Comparison of ENCODE assay signal across 8 cellular contexts in genomic region chr10:5442056-5442989, GRCh38. TPM values are rescaled to one million over a fixed set of nuclear protein-coding genes. Genes with fewer than 3 reads are reported as not detected.
DNase-seq lines count a peak whose midpoint lies in the region; ATAC-seq and TF ChIP-seq lines count a peak whose summit lies in the region.

No MANE protein-coding gene starts in this region.

- H3K4me3 ChIP-seq in heart right ventricle (no peak overlapping the region), WERI-Rb-1 (ENCODE audit: low read depth, low read length) (no peak overlapping the region)

- ATAC-seq in heart right ventricle (no peak), left ventricle myocardium superior (no peak)

- H3K27me3 ChIP-seq in heart right ventricle, result no peaks in the 10 kb centered on the region
- no peaks in the 10 kb centered on the region for H3K27me3 ChIP-seq in WERI-Rb-1 (ENCODE audit: insufficient read depth, low read depth, severe bottlenecking)

- peak; percentile 62 to 90 (median 79) for TF ChIP-seq CTCF in heart right ventricle (IDR thresholded peaks at IDR 0.05)
- 0 out of 2 replicates have a peak, but pooled peaks have one; percentile 16 for TF ChIP-seq CTCF in WERI-Rb-1 (IDR thresholded peaks at IDR 0.05; ENCODE audit: low read depth, low read length)

- DNase-seq in heart right ventricle (peak in 1 of 2 donors; percentile 54), left ventricle myocardium superior (no peak), NCI-H1048 (lab: John Stamatoyannopoulos, UW) (peak; percentile 36), WERI-Rb-1 (no peak), foreskin melanocyte (peak; percentile 29), retina (peak; percentile 31), H4 (ENCODE audit: low spot score) (no peak)
- DNase-seq in activated CD8-positive, alpha-beta memory T cell treated with anti-CD3 and anti-CD28 coated beads, Interleukin-2, amount 50 U/mL, for 4 hours, result no peak

- 67 to 71% methylated on average over 9 of the region's 9 CpGs for WGBS in heart right ventricle, 2 donors

- H3K36me3 ChIP-seq in heart right ventricle (no peaks in the 10 kb centered on the region), WERI-Rb-1 (no peaks in the 10 kb centered on the region)

- H3K9me3 ChIP-seq in heart right ventricle (no peaks in the 10 kb centered on the region), WERI-Rb-1 (ENCODE audit: severe bottlenecking) (no peaks in the 10 kb centered on the region)

- peaks cover 0 to 19% (median 7%) of the 10 kb centered on the region in 9 donors for H3K4me1 ChIP-seq in heart right ventricle

- intact Hi-C loops in heart right ventricle (cut with DNase I) (loop anchor here in 7 of 10 donors (1.0 to 10.0 kb wide), 5 partner anchors 95 to 432 kb away; no protein-coding TSS in a partner anchor), left ventricle myocardium superior (cut with micrococcal nuclease) (loop anchor here (2.0 kb wide), 1 partner anchor 180 kb away; no protein-coding TSS in a partner anchor)

- H3K27ac ChIP-seq in heart right ventricle (no peak overlapping the region), WERI-Rb-1 (no peak overlapping the region)

RNA-seq across cellular contexts. Expression of gene NET1, which starts 30.0 kb away (rescaled TPM):
- 10 to 100 TPM; 13.4 to 22.6 (median 17.6) TPM for total RNA-seq in heart right ventricle
- polyA plus RNA-seq in heart right ventricle, result 1 to 10 TPM; 6.0 to 9.3 TPM
- 16.5 TPM for total RNA-seq in left ventricle myocardium superior
- 12.6 and 13.0 TPM in 2 replicates for total RNA-seq in H4 (2014; rRNA removed; shearing (Covaris generic))

RNA-seq across cellular contexts. Expression of gene TUBAL3, which starts 37.7 kb away (rescaled TPM):
- total RNA-seq in heart right ventricle, result under 1 TPM in 7 of 10 donors, not detected in 3; 0.14 to 0.72 (median 0.17) TPM
- polyA plus RNA-seq in heart right ventricle, result under 1 TPM; 0.23 to 0.51 TPM
- 0.12 TPM for total RNA-seq in left ventricle myocardium superior
- 0.25 TPM in 1 of 2 replicates, not detected in the other for total RNA-seq in H4 (2014; rRNA removed; shearing (Covaris generic))

RNA-seq across cellular contexts. Expression of gene CALML5, which starts 57.0 kb away (rescaled TPM):
- total RNA-seq in heart right ventricle (not detected), left ventricle myocardium superior (not detected)
- polyA plus RNA-seq in heart right ventricle, result not detected
- total RNA-seq in H4 (2014; rRNA removed; shearing (Covaris generic)), result not detected in 2 replicates

Comparison
In these comparisons a context has a peak if more than half of its experiments do, and no peak if none do; other contexts are left out.
1. DNase-seq: peak in NCI-H1048 (single experiment), foreskin melanocyte (single experiment) and retina (single experiment); none in left ventricle myocardium superior (single experiment), WERI-Rb-1 (single experiment), H4 (single experiment) and activated CD8-positive, alpha-beta memory T cell treated with anti-CD3 and anti-CD28 coated beads, Interleukin-2, amount 50 U/mL, for 4 hours (single experiment).